In genomic region chr9:113245894-113246293, GRCh38 we compare ENCODE assay signal across 26 cellular contexts. TPM values are rescaled to one million over a fixed set of nuclear protein-coding genes. Genes with fewer than 3 reads are reported as not detected.
DNase-seq lines count a peak whose midpoint lies in the region; ATAC-seq, FAIRE-seq and TF ChIP-seq lines count a peak whose summit lies in the region.
"Had no signal": no experiment of that assay in that cellular context is flagged by ENCODE, and none has a peak within 500 bp of the region (broad histone marks: within the 10 kb centered on the region; RNA-seq: fewer than 3 reads in every experiment).

No MANE protein-coding gene starts in this region.

- peaks cover 0 to 1% of the 10 kb centered on the region in 2 experiments for H4K20me1 ChIP-seq in H1 (replicated peaks in 1 of 2; ENCODE audit: control insufficient read depth in 1 of 2, insufficient read depth in 2 of 2, low read length in 2 of 2)
- no peaks in the 10 kb centered on the region for H4K20me1 ChIP-seq in MM.1S (ENCODE audit: insufficient read depth, low read length)

- H3F3A ChIP-seq in MM.1S (ENCODE audit: insufficient read depth, low read length) = no peaks in the 10 kb centered on the region

- no peak overlapping the region for H4K5ac ChIP-seq in H1 (ENCODE audit: insufficient read length, low read depth, low read length)

- H3K23ac ChIP-seq in H1 (ENCODE audit: insufficient read length) = no peak overlapping the region

- H3K36me3 Mint-ChIP-seq in nephron progenitor cell (ENCODE audit: low read depth) = peaks cover 26% of the 10 kb centered on the region
- peaks cover 4 to 6% of the 10 kb centered on the region in 2 donors for H3K36me3 Mint-ChIP-seq in stimulated activated naive B cell treated with anti-CD40 and anti-IgM and Interleukin-4, amounts not matched to agents 10 μg/mL and 1 μg/mL and 100 μg/mL, for 72 hours

- no peaks in the 10 kb centered on the region for H3K4me1 ChIP-seq in H1 (replicated peaks in 1 of 4; ENCODE audit: control insufficient read depth in 3 of 4, insufficient read depth in 4 of 4, low read length in 3 of 4)
- peaks cover 4% of the 10 kb centered on the region; the same call in 1 of the 2 replicates for H3K4me1 ChIP-seq in MM.1S (ENCODE audit: low read length)
- H3K4me1 ChIP-seq: A549 had no signal

- H3K27me3 Mint-ChIP-seq in nephron progenitor cell (ENCODE audit: low read depth, poor library complexity) = no peaks in the 10 kb centered on the region
- no peaks in the 10 kb centered on the region for H3K27me3 Mint-ChIP-seq in stimulated activated naive B cell treated with anti-CD40 and anti-IgM and Interleukin-4, amounts not matched to agents 10 μg/mL and 1 μg/mL and 100 μg/mL, for 72 hours
- H3K27me3 Mint-ChIP-seq: CD4-positive, alpha-beta T cell; CD8-positive, alpha-beta memory T cell had no signal

- no peak overlapping the region for H3K4ac ChIP-seq in H1 (replicated peaks; ENCODE audit: insufficient read length, low read depth, low read length)

- H2BK20ac ChIP-seq in H1 (ENCODE audit: low read length) = no peak overlapping the region

- no peak for TF ChIP-seq POLR2A in GM12891 (IDR thresholded peaks at IDR 0.05; ENCODE audit: low read depth, low read length)
- TF ChIP-seq POLR2A in H1 (IDR thresholded peaks at IDR 0.05; ENCODE audit: control extremely low read depth in 1 of 2, low read depth in 2 of 2, low read length in 2 of 2) = no peak

- TF ChIP-seq EP300 in H1 (IDR thresholded peaks at IDR 0.05; ENCODE audit: borderline replicate concordance in 1 of 2, low read depth in 2 of 2, low read length in 2 of 2) = no peak

- H2AFZ ChIP-seq in H1 (ENCODE audit: low read length) (no peak overlapping the region), MM.1S (ENCODE audit: low read length) (no peak overlapping the region)

- FAIRE-seq in GM12891 (lab: Jason Lieb, UNC) (peak; percentile 56), H1 (lab: Jason Lieb, UNC) (no peak)
- FAIRE-seq: A549, D721Med, GM12878 had no signal

- H3K14ac ChIP-seq in H1 (ENCODE audit: insufficient read length) = no peak overlapping the region

- TF ChIP-seq CTCF in H1 (IDR thresholded peaks at IDR 0.05; ENCODE audit: control extremely low read depth in 1 of 3, insufficient read depth in 1 of 3, low read depth in 1 of 3, low read length in 3 of 3) (no peak), nephron progenitor cell (IDR thresholded peaks at IDR 0.05) (no peak), MM.1S (IDR thresholded peaks at IDR 0.05; ENCODE audit: low read length) (no peak)

- H3K4me1 Mint-ChIP-seq in nephron progenitor cell = peaks cover 5% of the 10 kb centered on the region
- H3K4me1 Mint-ChIP-seq in stimulated activated naive B cell treated with anti-CD40 and anti-IgM and Interleukin-4, amounts not matched to agents 10 μg/mL and 1 μg/mL and 100 μg/mL, for 72 hours = peaks cover 7 to 21% of the 10 kb centered on the region in 2 donors
- H3K4me1 Mint-ChIP-seq: CD8-positive, alpha-beta memory T cell had no signal

- no peak overlapping the region for H2BK120ac ChIP-seq in H1 (replicated peaks; ENCODE audit: low read depth, low read length)

- no peak overlapping the region for H3K4me3 Mint-ChIP-seq in nephron progenitor cell
- H3K4me3 Mint-ChIP-seq in stimulated activated naive B cell treated with anti-CD40 and anti-IgM and Interleukin-4, amounts not matched to agents 10 μg/mL and 1 μg/mL and 100 μg/mL, for 72 hours = no peak overlapping the region
- H3K4me3 Mint-ChIP-seq: CD14-positive monocyte; CD4-positive, alpha-beta T cell; CD8-positive, alpha-beta memory T cell; H9; HFFc6 had no signal

- H3K9ac ChIP-seq in H1 (replicated peaks in 1 of 4; ENCODE audit: extremely low read depth in 1 of 4, low read depth in 3 of 4, low read length in 3 of 4) (no peak overlapping the region), MM.1S (ENCODE audit: low read length) (no peak overlapping the region)
- H3K9ac ChIP-seq: BLaER1 treated with 17β-estradiol and CSF1 and Interleukin-3, amounts not matched to agents 10 nM and 100 nM had no signal

- no peaks in the 10 kb centered on the region for H3K23me2 ChIP-seq in H1 (ENCODE audit: low read depth, low read length)

- no peak overlapping the region for H4K91ac ChIP-seq in H1 (replicated peaks; ENCODE audit: insufficient read length, low read length)

- H3K27ac ChIP-seq in H1 (ENCODE audit: low read depth, low read length) (no peak overlapping the region), MM.1S (ENCODE audit: low read length) (no peak overlapping the region)
- H3K27ac ChIP-seq: A549 had no signal

- no peak for DNase-seq in GM12891 (ENCODE audit: insufficient read length, low spot score)
- DNase-seq in H1 (ENCODE audit: low read depth in 1 of 2, low spot score in 2 of 2) = no peak
- DNase-seq in nephron progenitor cell = no peak
- DNase-seq in stimulated activated naive B cell treated with anti-CD40 and anti-IgM and Interleukin-4, amounts not matched to agents 10 μg/mL and 1 μg/mL and 100 μg/mL, for 72 hours = no peak
- no peak for DNase-seq in MM.1S
- no peak for DNase-seq in DMS53 (lab: John Stamatoyannopoulos, UW)
- no peak for DNase-seq in NK-92 (lab: John Stamatoyannopoulos, UW; ENCODE audit: unreplicated experiment)
- DNase-seq: 8988T; ACHN; AML-193; BE2C; CD4-positive, alpha-beta T cell; CD8-positive, alpha-beta memory T cell; DND-41; EL; GDM1; GOT3; H9; HFFc6 had no signal

- H2BK15ac ChIP-seq in H1 (ENCODE audit: low read length) = no peak overlapping the region

- ATAC-seq in stimulated activated naive B cell treated with anti-CD40 and anti-IgM and Interleukin-4, amounts not matched to agents 10 μg/mL and 1 μg/mL and 100 μg/mL, for 72 hours (replicated peaks) = no peak
- ATAC-seq in GM19452 (IDR thresholded peaks at IDR 0.05; ENCODE audit: unreplicated experiment) = no peak
- ATAC-seq: A549, GM12878, HCT116 had no signal

- no peak overlapping the region for H2AK5ac ChIP-seq in H1 (ENCODE audit: low read depth, low read length)

- H3K56ac ChIP-seq in H1 (replicated peaks; ENCODE audit: insufficient read length, low read depth, low read length) = no peak overlapping the region

- no peaks in the 10 kb centered on the region for H3K9me3 ChIP-seq in H1 (ENCODE audit: insufficient read depth in 2 of 2, low read depth in 1 of 2, low read length in 1 of 2)
- H3K9me3 ChIP-seq in MM.1S (replicated peaks; ENCODE audit: insufficient read depth, low read length) = no peaks in the 10 kb centered on the region

- H3K9me3 Mint-ChIP-seq in nephron progenitor cell = peaks cover 17% of the 10 kb centered on the region
- H3K9me3 Mint-ChIP-seq in stimulated activated naive B cell treated with anti-CD40 and anti-IgM and Interleukin-4, amounts not matched to agents 10 μg/mL and 1 μg/mL and 100 μg/mL, for 72 hours = no peaks in the 10 kb centered on the region
- H3K9me3 Mint-ChIP-seq: CD4-positive, alpha-beta T cell; HFFc6 had no signal

- H3K4me3 ChIP-seq in H1 (ENCODE audit: extremely low read depth in 1 of 4, insufficient read depth in 2 of 4, low read depth in 3 of 4, low read length in 4 of 4) = no peak overlapping the region
- no peak overlapping the region for H3K4me3 ChIP-seq in MM.1S (ENCODE audit: low read length)
- H3K4me3 ChIP-seq: A549; BLaER1 treated with 17β-estradiol and CSF1 and Interleukin-3, amounts not matched to agents 10 nM and 100 nM; GM12878 had no signal

- no peak overlapping the region for H2BK5ac ChIP-seq in H1 (ENCODE audit: low read depth, low read length)

- H3K36me3 ChIP-seq in H1 (ENCODE audit: control insufficient read depth in 2 of 4, insufficient read depth in 4 of 4, low read length in 3 of 4) (no peaks in the 10 kb centered on the region; a peak in 1 of 8 replicates), MM.1S (replicated peaks; ENCODE audit: insufficient read depth, low read length) (no peaks in the 10 kb centered on the region)

- CTCF ChIA-PET in H1 (lab: Charles Lee; ENCODE audit: partially characterized antibody) = interaction anchor here (0.6 kb wide), 1 partner anchor 167 kb away, joined by 3 read pairs; no protein-coding TSS in a partner anchor

- TF ChIP-seq RAD21 in H1 (IDR thresholded peaks at IDR 0.05 in 1 of 2, conservative IDR thresholded peaks at IDR 0.05 in 1 of 2; ENCODE audit: low read depth in 2 of 2, low read length in 2 of 2) = no peak

- H3K18ac ChIP-seq in H1 (ENCODE audit: extremely low read depth, low read length) = no peak overlapping the region

- H3K27me3 ChIP-seq in H1 (replicated peaks in 1 of 4; ENCODE audit: control insufficient read depth in 3 of 4, extremely low read depth in 1 of 4, insufficient read depth in 3 of 4, low read length in 3 of 4) (no peaks in the 10 kb centered on the region), MM.1S (replicated peaks; ENCODE audit: insufficient read depth, low read length) (no peaks in the 10 kb centered on the region)
- H3K27me3 ChIP-seq: BE2C; BLaER1 treated with 17β-estradiol and CSF1 and Interleukin-3, amounts not matched to agents 10 nM and 100 nM had no signal

- H3K27ac Mint-ChIP-seq in nephron progenitor cell = peak overlapping the region; percentile 58
- H3K27ac Mint-ChIP-seq in stimulated activated naive B cell treated with anti-CD40 and anti-IgM and Interleukin-4, amounts not matched to agents 10 μg/mL and 1 μg/mL and 100 μg/mL, for 72 hours = peak overlapping the region; percentile 42
- H3K27ac Mint-ChIP-seq: CD4-positive, alpha-beta T cell; CD8-positive, alpha-beta memory T cell; HFFc6 had no signal

- no peak overlapping the region for H3K4me2 ChIP-seq in H1 (ENCODE audit: insufficient read depth in 1 of 2, low read depth in 2 of 2, low read length in 2 of 2)
- no peak overlapping the region for H3K4me2 ChIP-seq in MM.1S (ENCODE audit: low read depth, low read length)
- H3K4me2 ChIP-seq: A549 had no signal

- H3K9me2 ChIP-seq in MM.1S (replicated peaks; ENCODE audit: insufficient read depth, low read length) = no peaks in the 10 kb centered on the region

- no peak overlapping the region for H2BK12ac ChIP-seq in H1 (ENCODE audit: low read depth, low read length)

- H3K79me2 ChIP-seq in H1 (ENCODE audit: control insufficient read depth in 1 of 2, insufficient read depth in 2 of 2, low read length in 2 of 2) = no peaks in the 10 kb centered on the region
- no peaks in the 10 kb centered on the region for H3K79me2 ChIP-seq in MM.1S (ENCODE audit: low read length)

- 74% methylated on average over 4 of the region's 4 CpGs; no CpG with 5 or more reads in 1 of the 2 experiments for WGBS in H1 (ENCODE audit: extremely low coverage in 1 of 2, insufficient coverage in 1 of 2, insufficient read length in 1 of 2, insufficient replicate concordance in 2 of 2, low coverage in 1 of 2, low lambda C conversion rate in 2 of 2, missing lambda C conversion rate in 1 of 2), 2 experiments

- H3K79me1 ChIP-seq in H1 (ENCODE audit: low read depth, low read length) = no peaks in the 10 kb centered on the region; the same call in 1 of the 2 replicates

- POLR2A ChIA-PET in H1 (lab: Charles Lee; ENCODE audit: partially characterized antibody) = no interaction called here

- peak overlapping the region; percentile 11; the same call in 1 of the 2 replicates for H4K8ac ChIP-seq in H1 (ENCODE audit: extremely low read depth, insufficient read depth, low read length)

RNA-seq across cellular contexts. Expression of gene SLC31A1, which starts 24.6 kb away (rescaled TPM):
- polyA plus RNA-seq in GM12891 (2012; ENCODE audit: low read depth, missing spikeins) = 7.8 TPM
- 40.7 and 40.8 TPM in 2 replicates for total RNA-seq in H1 (2021; fragmentation: NEBNext Ultra II Directional; extraction: Animal tissue kit (Norgen Biotek cat#: 25700))
- polyA plus RNA-seq in H1 (2011; rRNA removed) = 13.8 and 23.9 TPM in 2 replicates
- 20.8 TPM for polyA plus RNA-seq in H1 (2011; cell fraction: cytosol; rRNA removed)
- polyA plus RNA-seq in H1 (2011; cell fraction: nucleus; rRNA removed) = 9.0 TPM
- 24.1 to 34.9 TPM (median 26.8 TPM) in 4 replicates for polyA plus RNA-seq in H1 (2012, experiment 1 of 2)
- polyA plus RNA-seq in H1 (2012, experiment 2 of 2) = 6.1 TPM
- polyA plus RNA-seq in H1 (2013, experiment 1 of 2) = 43.4 TPM
- polyA plus RNA-seq in H1 (2013, experiment 2 of 2) = 49.3 TPM
- polyA minus RNA-seq in H1 (2011; rRNA and poly(A)+ RNA removed) = 30.2 and 36.0 TPM in 2 replicates
- 14.8 TPM for polyA minus RNA-seq in H1 (2011; cell fraction: cytosol; rRNA and poly(A)+ RNA removed)
- 20.4 TPM for polyA minus RNA-seq in H1 (2011; cell fraction: nucleus; rRNA and poly(A)+ RNA removed)

RNA-seq across cellular contexts. Expression of gene FKBP15, which starts 24.8 kb away (rescaled TPM):
- polyA plus RNA-seq in GM12891 (2012; ENCODE audit: low read depth, missing spikeins) = 22.1 TPM
- 13.8 and 13.9 TPM in 2 replicates for total RNA-seq in H1 (2021; fragmentation: NEBNext Ultra II Directional; extraction: Animal tissue kit (Norgen Biotek cat#: 25700))
- polyA plus RNA-seq in H1 (2011; rRNA removed) = 9.9 and 13.1 TPM in 2 replicates
- 12.9 TPM for polyA plus RNA-seq in H1 (2011; cell fraction: cytosol; rRNA removed)
- 35.3 TPM for polyA plus RNA-seq in H1 (2011; cell fraction: nucleus; rRNA removed)
- polyA plus RNA-seq in H1 (2012, experiment 1 of 2) = 10.6 to 11.5 TPM (median 10.8 TPM) in 4 replicates
- 1.9 TPM for polyA plus RNA-seq in H1 (2012, experiment 2 of 2)
- polyA plus RNA-seq in H1 (2013, experiment 1 of 2) = 9.4 TPM
- polyA plus RNA-seq in H1 (2013, experiment 2 of 2) = 8.7 TPM
- polyA minus RNA-seq in H1 (2011; rRNA and poly(A)+ RNA removed) = 42.9 and 45.7 TPM in 2 replicates
- 15.7 TPM for polyA minus RNA-seq in H1 (2011; cell fraction: cytosol; rRNA and poly(A)+ RNA removed)
- polyA minus RNA-seq in H1 (2011; cell fraction: nucleus; rRNA and poly(A)+ RNA removed) = 46.2 TPM

RNA-seq across cellular contexts. Expression of gene CDC26, which starts 29.5 kb away (rescaled TPM):
- polyA plus RNA-seq in GM12891 (2012; ENCODE audit: low read depth, missing spikeins) = 41.6 TPM
- total RNA-seq in H1 (2021; fragmentation: NEBNext Ultra II Directional; extraction: Animal tissue kit (Norgen Biotek cat#: 25700)) = 41.9 and 42.8 TPM in 2 replicates
- polyA plus RNA-seq in H1 (2011; rRNA removed) = 15.3 and 31.5 TPM in 2 replicates
- polyA plus RNA-seq in H1 (2011; cell fraction: cytosol; rRNA removed) = 46.6 TPM
- polyA plus RNA-seq in H1 (2011; cell fraction: nucleus; rRNA removed) = 4.8 TPM
- 45.9 to 101 TPM (median 54.3 TPM) in 4 replicates for polyA plus RNA-seq in H1 (2012, experiment 1 of 2)
- 22.3 TPM for polyA plus RNA-seq in H1 (2012, experiment 2 of 2)
- 56.6 TPM for polyA plus RNA-seq in H1 (2013, experiment 1 of 2)
- polyA plus RNA-seq in H1 (2013, experiment 2 of 2) = 59.7 TPM
- polyA minus RNA-seq in H1 (2011; rRNA and poly(A)+ RNA removed) = 6.2 and 7.6 TPM in 2 replicates
- polyA minus RNA-seq in H1 (2011; cell fraction: cytosol; rRNA and poly(A)+ RNA removed) = 6.1 TPM
- 4.2 TPM for polyA minus RNA-seq in H1 (2011; cell fraction: nucleus; rRNA and poly(A)+ RNA removed)

RNA-seq across cellular contexts. Expression of gene PRPF4, which starts 29.6 kb away (rescaled TPM):
- 20.9 TPM for polyA plus RNA-seq in GM12891 (2012; ENCODE audit: low read depth, missing spikeins)
- 33.4 and 36.8 TPM in 2 replicates for total RNA-seq in H1 (2021; fragmentation: NEBNext Ultra II Directional; extraction: Animal tissue kit (Norgen Biotek cat#: 25700))
- polyA plus RNA-seq in H1 (2011; rRNA removed) = 13.6 and 15.2 TPM in 2 replicates
- polyA plus RNA-seq in H1 (2011; cell fraction: cytosol; rRNA removed) = 19.6 TPM
- 13.9 TPM for polyA plus RNA-seq in H1 (2011; cell fraction: nucleus; rRNA removed)
- polyA plus RNA-seq in H1 (2012, experiment 1 of 2) = 27.7 to 35.7 TPM (median 31.3 TPM) in 4 replicates
- polyA plus RNA-seq in H1 (2012, experiment 2 of 2) = 8.9 TPM
- polyA plus RNA-seq in H1 (2013, experiment 1 of 2) = 22.8 TPM
- 23.4 TPM for polyA plus RNA-seq in H1 (2013, experiment 2 of 2)
- polyA minus RNA-seq in H1 (2011; rRNA and poly(A)+ RNA removed) = 16.4 and 19.4 TPM in 2 replicates
- polyA minus RNA-seq in H1 (2011; cell fraction: cytosol; rRNA and poly(A)+ RNA removed) = 13.1 TPM
- 10.4 TPM for polyA minus RNA-seq in H1 (2011; cell fraction: nucleus; rRNA and poly(A)+ RNA removed)

RNA-seq across cellular contexts. Expression of gene RNF183, which starts 57.3 kb away (rescaled TPM):
- polyA plus RNA-seq in GM12891 (2012; ENCODE audit: low read depth, missing spikeins) = 8.5 TPM
- total RNA-seq in H1 (2021; fragmentation: NEBNext Ultra II Directional; extraction: Animal tissue kit (Norgen Biotek cat#: 25700)) = not detected in 2 replicates
- 0.15 and 0.41 TPM in 2 replicates for polyA plus RNA-seq in H1 (2011; rRNA removed)
- polyA plus RNA-seq in H1 (2011; cell fraction: cytosol; rRNA removed) = 0.19 TPM
- polyA plus RNA-seq in H1 (2011; cell fraction: nucleus; rRNA removed) = 0.57 TPM
- 0.16 TPM in 1 of 4 replicates, not detected in the others for polyA plus RNA-seq in H1 (2012, experiment 1 of 2)
- not detected for polyA plus RNA-seq in H1 (2012, experiment 2 of 2)
- 0.04 TPM for polyA plus RNA-seq in H1 (2013, experiment 1 of 2)
- 0.17 TPM for polyA plus RNA-seq in H1 (2013, experiment 2 of 2)
- not detected in 2 replicates for polyA minus RNA-seq in H1 (2011; rRNA and poly(A)+ RNA removed)
- polyA minus RNA-seq in H1 (2011; cell fraction: cytosol; rRNA and poly(A)+ RNA removed) = not detected
- not detected for polyA minus RNA-seq in H1 (2011; cell fraction: nucleus; rRNA and poly(A)+ RNA removed)
- total RNA-seq: CD8-positive, alpha-beta memory T cell; HFFc6 had no signal
- polyA plus RNA-seq: CD14-positive monocyte; CD8-positive, alpha-beta memory T cell had no signal
